16 cellular contexts compared by ENCODE assay signal in genomic region chr4:143390764-143391163, GRCh38. TPM values are rescaled to one million over a fixed set of nuclear protein-coding genes. Genes with fewer than 3 reads are reported as not detected.
A peak's percentile ranks its signal among the peaks of the same experiment; 100 is the strongest.
DNase-seq lines count a peak whose midpoint lies in the region; ATAC-seq and TF ChIP-seq lines count a peak whose summit lies in the region.
"Had no signal": no experiment of that assay in that cellular context is flagged by ENCODE, and none has a peak within 500 bp of the region (broad histone marks: within the 10 kb centered on the region; RNA-seq: fewer than 3 reads in every experiment).

No MANE protein-coding gene starts in this region.

- H3K27ac ChIP-seq in uterus, result peak overlapping the region; percentile 71 to 93
- H3K27ac ChIP-seq in aorta (ENCODE audit: low read depth in 1 of 2, low read length in 2 of 2), result peak overlapping the region in 1 of 2 donors; percentile 82
- H3K27ac ChIP-seq: A549, body of pancreas had no signal

- H3K4me3 Mint-ChIP-seq in endothelial cell (ENCODE audit: unreplicated experiment), result no peak overlapping the region
- H3K4me3 Mint-ChIP-seq: activated naive CD4-positive, alpha-beta T cell treated with anti-CD3 and anti-CD28 coated beads, Interleukin-2, amount 10 ng/mL, durations not matched to agents 7 days and 5 days; CD4-positive, CD25-positive, alpha-beta regulatory T cell; T-cell had no signal

- 78 to 82% methylated on average over 3 of the region's 3 CpGs for WGBS in aorta, 2 donors

- H3K4me3 ChIP-seq in mucosa of descending colon, result no peak overlapping the region
- H3K4me3 ChIP-seq in uterus, result no peak overlapping the region
- no peak overlapping the region for H3K4me3 ChIP-seq in aorta (ENCODE audit: low read length in 2 of 2)
- H3K4me3 ChIP-seq: A549, body of pancreas had no signal

- H3K9me3 ChIP-seq in mucosa of descending colon (no peaks in the 10 kb centered on the region), uterus (no peaks in the 10 kb centered on the region), aorta (ENCODE audit: control insufficient read depth, low read length) (no peaks in the 10 kb centered on the region)
- H3K9me3 ChIP-seq: A549, body of pancreas had no signal

- peaks cover 12% of the 10 kb centered on the region for H3K4me1 ChIP-seq in mucosa of descending colon (ENCODE audit: low read depth)
- H3K4me1 ChIP-seq in uterus, result no peaks in the 10 kb centered on the region
- peaks cover 3 to 18% of the 10 kb centered on the region in 2 donors for H3K4me1 ChIP-seq in aorta (ENCODE audit: control insufficient read depth in 1 of 2, insufficient read depth in 2 of 2, low read length in 2 of 2)

- peaks cover 10% of the 10 kb centered on the region for H3K36me3 Mint-ChIP-seq in endothelial cell (ENCODE audit: low read depth, unreplicated experiment)
- H3K36me3 Mint-ChIP-seq: activated naive CD4-positive, alpha-beta T cell treated with anti-CD3 and anti-CD28 coated beads, Interleukin-2, amount 10 ng/mL, durations not matched to agents 7 days and 5 days; CD4-positive, CD25-positive, alpha-beta regulatory T cell; T-cell had no signal

- no peaks in the 10 kb centered on the region for H3K27me3 Mint-ChIP-seq in endothelial cell (ENCODE audit: unreplicated experiment)
- H3K27me3 Mint-ChIP-seq: CD4-positive, CD25-positive, alpha-beta regulatory T cell had no signal

- DNase-seq in Right ventricle myocardium superior (no peak), left cardiac atrium (no peak), endothelial cell (ENCODE audit: low spot score) (no peak), mucosa of descending colon (peak in 1 of 3 donors; percentile 30), uterus (no peak), aorta (no peak)
- DNase-seq: activated CD4-positive, CD25-positive, alpha-beta regulatory T cell; activated CD8-positive, alpha-beta memory T cell treated with anti-CD3 and anti-CD28 coated beads, Interleukin-2, amount 50 U/mL, for 4 hours; activated naive CD4-positive, alpha-beta T cell treated with anti-CD3 and anti-CD28 coated beads, Interleukin-2, amount 10 ng/mL, durations not matched to agents 7 days and 5 days; body of pancreas; CD4-positive, CD25-positive, alpha-beta regulatory T cell; NCI-H526 treated with DMSO at 0.1 percent for 48 hours; T-cell had no signal

- no peak for TF ChIP-seq POLR2A in uterus (IDR thresholded peaks at IDR 0.05)

- H3K9me3 Mint-ChIP-seq in endothelial cell (ENCODE audit: unreplicated experiment), result no peaks in the 10 kb centered on the region
- H3K9me3 Mint-ChIP-seq: activated naive CD4-positive, alpha-beta T cell treated with anti-CD3 and anti-CD28 coated beads, Interleukin-2, amount 10 ng/mL, durations not matched to agents 7 days and 5 days; T-cell had no signal

- intact Hi-C loops in Right ventricle myocardium superior (cut with DNase I), result no loop called here
- intact Hi-C loops in left cardiac atrium (cut with DNase I), result no loop called here
- intact Hi-C loops in mucosa of descending colon (cut with DNase I, micrococcal nuclease), result no loop called here
- intact Hi-C loops in uterus (cut with DNase I; ENCODE audit: low total_unique reads), result no loop called here
- intact Hi-C loops in aorta (cut with DNase I), result no loop called here

- no peaks in the 10 kb centered on the region for H3K27me3 ChIP-seq in uterus
- H3K27me3 ChIP-seq in aorta (ENCODE audit: control insufficient read depth in 1 of 2, insufficient read depth in 2 of 2, low read length in 1 of 2), result no peaks in the 10 kb centered on the region
- H3K27me3 ChIP-seq: body of pancreas had no signal

- peaks cover 54% of the 10 kb centered on the region for H3K4me1 Mint-ChIP-seq in endothelial cell (ENCODE audit: unreplicated experiment)
- H3K4me1 Mint-ChIP-seq: activated naive CD4-positive, alpha-beta T cell treated with anti-CD3 and anti-CD28 coated beads, Interleukin-2, amount 10 ng/mL, durations not matched to agents 7 days and 5 days; CD4-positive, CD25-positive, alpha-beta regulatory T cell; T-cell had no signal

- ATAC-seq in Right ventricle myocardium superior (ENCODE audit: poor library complexity) (peak; percentile 40), left cardiac atrium (no peak), mucosa of descending colon (peak; percentile 68), HG02840 (IDR thresholded peaks at IDR 0.05; ENCODE audit: low FRiP score, unreplicated experiment) (no peak), aorta (ENCODE audit: low FRiP score) (no peak), HG03159 (IDR thresholded peaks at IDR 0.05; ENCODE audit: unreplicated experiment) (no peak)
- ATAC-seq: A549, body of pancreas, T-cell had no signal

- H3K27ac Mint-ChIP-seq in endothelial cell (ENCODE audit: unreplicated experiment), result peak overlapping the region; percentile 61
- H3K27ac Mint-ChIP-seq: activated naive CD4-positive, alpha-beta T cell treated with anti-CD3 and anti-CD28 coated beads, Interleukin-2, amount 10 ng/mL, durations not matched to agents 7 days and 5 days; CD4-positive, CD25-positive, alpha-beta regulatory T cell; T-cell had no signal

- TF ChIP-seq CTCF in endothelial cell (IDR thresholded peaks at IDR 0.05; ENCODE audit: unreplicated experiment) (no peak), mucosa of descending colon (IDR thresholded peaks at IDR 0.05) (no peak), uterus (IDR thresholded peaks at IDR 0.05) (no peak)

- H3K36me3 ChIP-seq in mucosa of descending colon (ENCODE audit: low read depth), result no peaks in the 10 kb centered on the region
- no peaks in the 10 kb centered on the region for H3K36me3 ChIP-seq in uterus
- H3K36me3 ChIP-seq in aorta (ENCODE audit: control insufficient read depth in 1 of 2, insufficient read depth in 2 of 2, low read length in 1 of 2), result no peaks in the 10 kb centered on the region

RNA-seq across cellular contexts. Expression of gene GAB1, which starts 54.1 kb away (rescaled TPM):
- total RNA-seq in Right ventricle myocardium superior, result 72.5 TPM
- total RNA-seq in left cardiac atrium, result 10 to 100 TPM; 35.4 to 55.7 TPM
- 51.8 TPM for total RNA-seq in endothelial cell (ENCODE audit: unreplicated experiment)
- 100 to 1,000 TPM in 1 of 3 donors, 10 to 100 TPM in 2; 62.3 to 104 (median 84.0) TPM for total RNA-seq in mucosa of descending colon
- total RNA-seq in uterus, result 10 to 100 TPM; 50.4 to 65.3 (median 63.7) TPM
- total RNA-seq in aorta, result 100 to 1,000 TPM in 1 of 2 donors, 10 to 100 TPM in 1; 98.0 to 107 TPM
- polyA plus RNA-seq in aorta, result 10 to 100 TPM; 10.5 to 12.0 TPM
- polyA plus RNA-seq: CD4-positive, CD25-positive, alpha-beta regulatory T cell had no signal

Comparison
In these comparisons a context has a peak if more than half of its experiments do, and no peak if none do; other contexts are left out.
1. ATAC-seq: peak in Right ventricle myocardium superior (single experiment) and mucosa of descending colon (single experiment); none in left cardiac atrium (0 of 2), HG02840 (single experiment), aorta (single experiment) and HG03159 (single experiment).